In the genomic region with DNA sequence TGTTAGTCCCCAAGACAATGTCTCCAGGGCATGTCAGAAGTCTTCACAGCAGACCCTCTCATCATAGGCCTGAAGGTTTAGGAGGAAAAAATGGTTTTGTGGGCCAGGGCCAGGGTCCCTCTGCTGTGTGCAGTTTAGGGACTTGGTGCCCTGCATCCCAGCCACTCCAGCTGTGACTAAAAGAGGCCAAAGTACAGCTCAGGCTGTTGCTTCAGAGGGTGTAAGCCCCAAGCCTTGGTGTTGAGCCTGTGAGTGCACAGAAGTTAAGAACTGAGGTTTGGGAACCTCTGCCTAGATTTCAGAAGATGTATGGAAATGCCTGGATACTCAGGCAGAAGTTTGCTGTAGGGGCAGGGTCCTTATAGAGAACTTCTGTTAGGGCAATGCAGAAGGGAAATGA, we compare ENCODE assay signal across 4 cellular contexts. TPM values are rescaled to one million over a fixed set of nuclear protein-coding genes. Genes with fewer than 3 reads are reported as not detected.
"Had no signal": no experiment of that assay in that cellular context is flagged by ENCODE, and none has a peak within 500 bp of the region (broad histone marks: within the 10 kb centered on the region; RNA-seq: fewer than 3 reads in every experiment).

No MANE protein-coding gene starts in this region.

RNA-seq across cellular contexts. Expression of a gene that starts 38.4 kb away (rescaled TPM):
- total RNA-seq: GM23248, GM23338, H9, HFFc6 had no signal
- polyA plus RNA-seq: GM23248 had no signal
